ENCODE assay signal across 23 cellular contexts in the genomic region with DNA sequence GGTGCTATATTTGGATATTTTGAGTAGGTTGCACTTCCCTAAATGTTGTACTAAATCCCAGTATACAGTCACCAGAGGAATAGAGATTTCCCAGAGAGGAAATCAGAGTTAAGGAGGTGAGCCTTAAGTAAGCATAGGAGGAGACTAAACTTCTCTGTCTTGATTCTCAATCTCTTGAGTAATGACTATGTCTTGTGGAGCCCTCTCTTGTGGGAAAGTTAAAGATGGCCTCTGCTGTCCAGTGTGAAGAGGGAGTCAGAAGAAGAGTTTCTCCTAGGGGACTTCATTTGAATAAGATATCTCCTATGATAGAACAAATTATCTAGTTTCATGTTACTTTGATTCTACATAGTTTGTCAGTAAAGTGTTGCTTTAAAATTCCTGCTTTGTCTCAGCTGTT.
DNase-seq lines count a peak whose midpoint lies in the region; ATAC-seq, FAIRE-seq and TF ChIP-seq lines count a peak whose summit lies in the region.
"Had no signal": no experiment of that assay in that cellular context is flagged by ENCODE, and none has a peak within 500 bp of the region (broad histone marks: within the 10 kb centered on the region; RNA-seq: fewer than 3 reads in every experiment).

No MANE protein-coding gene starts in this region.

- H3K27ac ChIP-seq in mammary epithelial cell (ENCODE audit: insufficient read depth, low read depth, low read length), result no peak overlapping the region
- no peak overlapping the region for H3K27ac ChIP-seq in GM12878 (ENCODE audit: control insufficient read depth, insufficient read depth)
- no peak overlapping the region for H3K27ac ChIP-seq in Karpas-422 (ENCODE audit: low read length)
- H3K27ac ChIP-seq: C4-2B had no signal

- RAD21 ChIA-PET in GM12878 (lab: Charles Lee; ENCODE audit: unreplicated experiment), result interaction anchor here (1.2 to 2.0 kb wide), 3 partner anchors 10 to 282 kb away, joined by 3 to 5 read pairs (median 4); no protein-coding TSS in a partner anchor

- dilution Hi-C loops in mammary epithelial cell (cut with HindIII; ENCODE audit: low sequenced_read_pairs), result no loop called here

- ATAC-seq in GM12878, result no peak
- ATAC-seq: PC-3 had no signal

- H3K27me3 Mint-ChIP-seq in MCF 10A (ENCODE audit: insufficient read depth, unreplicated experiment), result no peaks in the 10 kb centered on the region
- no peaks in the 10 kb centered on the region for H3K27me3 Mint-ChIP-seq in mesothelial cell of epicardium (ENCODE audit: low read depth)
- H3K27me3 Mint-ChIP-seq in type B pancreatic cell, result no peaks in the 10 kb centered on the region

- H3K4me3 Mint-ChIP-seq in MCF 10A (ENCODE audit: unreplicated experiment), result no peak overlapping the region
- no peak overlapping the region for H3K4me3 Mint-ChIP-seq in mesothelial cell of epicardium
- no peak overlapping the region for H3K4me3 Mint-ChIP-seq in type B pancreatic cell

- SMC1A ChIA-PET in GM12878 (lab: Charles Lee; ENCODE audit: uncharacterized antibody, unreplicated experiment), result interaction anchor here (1.6 to 4.1 kb wide), 5 partner anchors 10 to 410 kb away, joined by 5 to 23 read pairs (median 14); no protein-coding TSS in a partner anchor

- H3K4me1 Mint-ChIP-seq in MCF 10A (ENCODE audit: insufficient read depth, unreplicated experiment), result peaks cover 10% of the 10 kb centered on the region
- peaks cover 17% of the 10 kb centered on the region for H3K4me1 Mint-ChIP-seq in mesothelial cell of epicardium
- peaks cover 11% of the 10 kb centered on the region for H3K4me1 Mint-ChIP-seq in type B pancreatic cell (ENCODE audit: unreplicated experiment)

- H3K36me3 Mint-ChIP-seq in MCF 10A (ENCODE audit: insufficient read depth, unreplicated experiment), result no peaks in the 10 kb centered on the region
- H3K36me3 Mint-ChIP-seq in mesothelial cell of epicardium, result peaks cover 3% of the 10 kb centered on the region
- H3K36me3 Mint-ChIP-seq in type B pancreatic cell, result no peaks in the 10 kb centered on the region

- H3K4me2 ChIP-seq in mammary epithelial cell (ENCODE audit: insufficient read depth, low read depth, low read length) (no peak overlapping the region), GM12878 (ENCODE audit: control insufficient read depth, insufficient read depth) (no peak overlapping the region), Karpas-422 (ENCODE audit: low read depth, low read length, poor library complexity, severe bottlenecking) (no peak overlapping the region)

- TF ChIP-seq CTCF in MCF 10A (IDR thresholded peaks at IDR 0.05; ENCODE audit: unreplicated experiment), result no peak
- no peak for TF ChIP-seq CTCF in mammary epithelial cell (conservative IDR thresholded peaks at IDR 0.05 in 1 of 2, IDR thresholded peaks at IDR 0.05 in 1 of 2; ENCODE audit: extremely low read depth in 1 of 2, insufficient read depth in 1 of 2, low read depth in 1 of 2, low read length in 2 of 2)
- TF ChIP-seq CTCF in GM12878 (IDR thresholded peaks at IDR 0.05 in 2 of 3, conservative IDR thresholded peaks at IDR 0.05 in 1 of 3; ENCODE audit: control insufficient read depth in 2 of 3, extremely low read depth in 1 of 3, insufficient read depth in 1 of 3, low read depth in 3 of 3, low read length in 3 of 3), result no peak
- no peak for TF ChIP-seq CTCF in mesothelial cell of epicardium (IDR thresholded peaks at IDR 0.05; ENCODE audit: unreplicated experiment)
- no peak for TF ChIP-seq CTCF in type B pancreatic cell (conservative IDR thresholded peaks at IDR 0.05)

- H3K27me3 ChIP-seq in mammary epithelial cell (ENCODE audit: insufficient read depth, low read length) (no peaks in the 10 kb centered on the region), GM12878 (replicated peaks in 1 of 2; ENCODE audit: control insufficient read depth in 2 of 2, insufficient read depth in 2 of 2, low read length in 1 of 2) (no peaks in the 10 kb centered on the region), Karpas-422 (ENCODE audit: low read length) (no peaks in the 10 kb centered on the region)

- BruUV-seq in MCF 10A (replicated peaks; lab: Mats Ljungman, UMichigan), result no TSS peak
- no TSS peak for BruUV-seq in mammary epithelial cell (replicated peaks; lab: Mats Ljungman, UMichigan)
- no TSS peak for BruUV-seq in GM12878 (replicated peaks; lab: Mats Ljungman, UMichigan)

- no peak overlapping the region for H3K4me3 ChIP-seq in mammary epithelial cell (replicated peaks in 1 of 3; ENCODE audit: insufficient read depth in 1 of 3, low read depth in 2 of 3, low read length in 3 of 3)
- no peak overlapping the region for H3K4me3 ChIP-seq in GM12878
- H3K4me3 ChIP-seq in Karpas-422 (ENCODE audit: low read length), result no peak overlapping the region

- TF ChIP-seq EP300 in GM12878 (IDR thresholded peaks at IDR 0.05; ENCODE audit: borderline replicate concordance in 1 of 2, control insufficient read depth in 1 of 2, low read depth in 2 of 2, low read length in 2 of 2), result no peak

- H3K9me3 Mint-ChIP-seq in MCF 10A (ENCODE audit: unreplicated experiment) (no peaks in the 10 kb centered on the region), mesothelial cell of epicardium (no peaks in the 10 kb centered on the region), type B pancreatic cell (no peaks in the 10 kb centered on the region)

- H3K4me1 ChIP-seq in mammary epithelial cell (ENCODE audit: insufficient read depth, low read length), result no peaks in the 10 kb centered on the region
- no peaks in the 10 kb centered on the region for H3K4me1 ChIP-seq in GM12878 (ENCODE audit: control insufficient read depth, insufficient read depth, low read length)
- no peaks in the 10 kb centered on the region for H3K4me1 ChIP-seq in Karpas-422 (ENCODE audit: low read length)

- intact Hi-C loops in MCF 10A (cut with micrococcal nuclease), result loop anchor here (1.0 to 2.0 kb wide), 3 partner anchors 105 to 332 kb away; no protein-coding TSS in a partner anchor
- intact Hi-C loops in mammary epithelial cell (cut with micrococcal nuclease), result loop anchor here (1.0 kb wide), 3 partner anchors 105 to 409 kb away; no protein-coding TSS in a partner anchor
- intact Hi-C loops in GM12878 (cut with micrococcal nuclease; ENCODE audit: unreplicated experiment), result loop anchor here (1.0 to 2.0 kb wide), 4 partner anchors 106 to 409 kb away; no protein-coding TSS in a partner anchor

- H3K27ac Mint-ChIP-seq in MCF 10A (ENCODE audit: low read depth, unreplicated experiment) (peak overlapping the region; percentile 46), mesothelial cell of epicardium (peak overlapping the region; percentile 43), type B pancreatic cell (peak overlapping the region; percentile 43)

- H3K79me2 ChIP-seq in mammary epithelial cell (ENCODE audit: insufficient read depth, low read length) (no peaks in the 10 kb centered on the region), GM12878 (ENCODE audit: control insufficient read depth, insufficient read depth, low read length) (no peaks in the 10 kb centered on the region), Karpas-422 (ENCODE audit: low read length) (no peaks in the 10 kb centered on the region)

- no peak for FAIRE-seq in GM12878 (lab: Jason Lieb, UNC)
- FAIRE-seq: D721Med had no signal

- H3K36me3 ChIP-seq in mammary epithelial cell (ENCODE audit: insufficient read depth, low read length) (no peaks in the 10 kb centered on the region), GM12878 (ENCODE audit: control insufficient read depth in 2 of 2, insufficient read depth in 2 of 2, low read length in 1 of 2) (no peaks in the 10 kb centered on the region), Karpas-422 (ENCODE audit: insufficient read depth, low read length) (no peaks in the 10 kb centered on the region)

- H3K9me3 ChIP-seq in mammary epithelial cell (replicated peaks; ENCODE audit: insufficient read depth, low read length) (no peaks in the 10 kb centered on the region), GM12878 (replicated peaks; ENCODE audit: control insufficient read depth, insufficient read depth, low read length) (no peaks in the 10 kb centered on the region), Karpas-422 (ENCODE audit: low read length) (no peaks in the 10 kb centered on the region)

- H2AFZ ChIP-seq in mammary epithelial cell (ENCODE audit: low read depth, low read length) (no peak overlapping the region), GM12878 (ENCODE audit: control insufficient read depth, low read depth, low read length) (no peak overlapping the region), Karpas-422 (ENCODE audit: low read length) (no peak overlapping the region)

- no peak for DNase-seq in MCF 10A (ENCODE audit: unreplicated experiment)
- DNase-seq in mammary epithelial cell, result no peak
- DNase-seq in GM12878 (ENCODE audit: low read depth, low spot score), result no peak
- DNase-seq in mesothelial cell of epicardium (ENCODE audit: low spot score in 2 of 2, unreplicated experiment in 2 of 2), result no peak
- no peak for DNase-seq in type B pancreatic cell (ENCODE audit: extremely low spot score, unreplicated experiment)
- no peak for DNase-seq in NCI-H345 (lab: John Stamatoyannopoulos, UW)
- no peak for DNase-seq in Karpas-422
- no peak for DNase-seq in OCI-M2 (lab: John Stamatoyannopoulos, UW; ENCODE audit: unreplicated experiment)
- DNase-seq: 8988T, AML-193, DMS53, GDM1, Kasumi-1, MM.1S, NCI-H1092 treated with DMSO at 0.1 percent for 48 hours, NCI-H146, NCI-H2029, NCI-H510A treated with DMSO at 0.1 percent for 48 hours, NCI-H774, PC-3, Right ventricle myocardium superior had no signal

- no peak for TF ChIP-seq RAD21 in GM12878 (IDR thresholded peaks at IDR 0.05; ENCODE audit: insufficient read depth, low read depth, low read length)

- no peaks in the 10 kb centered on the region for H3K9me2 ChIP-seq in Karpas-422 (replicated peaks; ENCODE audit: insufficient read depth, low read length)

- no peak for TF ChIP-seq POLR2A in GM12878 (IDR thresholded peaks at IDR 0.05; ENCODE audit: low read depth, low read length)

- CTCF ChIA-PET in MCF 10A (lab: Yijun Ruan, JAX), result interaction anchor here (0.6 to 5.7 kb wide), 14 partner anchors 10 to 409 kb away, joined by 3 to 35 read pairs (median 6); no protein-coding TSS in a partner anchor
- CTCF ChIA-PET in mammary epithelial cell (lab: Charles Lee; ENCODE audit: low non-redundant PET), result no interaction called here
- CTCF ChIA-PET in GM12878 (lab: Yijun Ruan, JAX), result interaction anchor here (1.0 to 8.5 kb wide), 13 partner anchors 10 to 414 kb away, joined by 3 to 78 read pairs (median 6); no protein-coding TSS in a partner anchor

- in situ Hi-C loops in mammary epithelial cell (cut with MboI; ENCODE audit: low sequenced_read_pairs in 2 of 2), result loop anchor here (25.0 kb wide), 2 partner anchors 271 to 504 kb away; no protein-coding TSS in a partner anchor
- in situ Hi-C loops in GM12878 (cut with MboI), result loop anchor here (5.0 kb wide), 1 partner anchor 281 kb away; no protein-coding TSS in a partner anchor

- H4K20me1 ChIP-seq in mammary epithelial cell (ENCODE audit: insufficient read depth, low read length), result no peaks in the 10 kb centered on the region
- H4K20me1 ChIP-seq in GM12878 (ENCODE audit: control insufficient read depth, insufficient read depth), result no peaks in the 10 kb centered on the region
- H4K20me1 ChIP-seq in Karpas-422 (ENCODE audit: insufficient read depth, low read depth, low read length), result no peaks in the 10 kb centered on the region; the same call in 1 of the 2 replicates

- POLR2A ChIA-PET in MCF 10A (lab: Yijun Ruan, JAX), result interaction anchor here (0.6 to 1.1 kb wide), 3 partner anchors 11 to 281 kb away, joined by 3 to 4 read pairs (median 4); no protein-coding TSS in a partner anchor
- POLR2A ChIA-PET in GM12878 (lab: Charles Lee), result interaction anchor here (1.0 kb wide), 1 partner anchor 10 kb away, joined by 3 read pairs; no protein-coding TSS in a partner anchor

- H3K9ac ChIP-seq in mammary epithelial cell (ENCODE audit: insufficient read depth, low read length), result no peak overlapping the region
- H3K9ac ChIP-seq in GM12878 (ENCODE audit: control insufficient read depth, insufficient read depth, low read length), result no peak overlapping the region
- H3K9ac ChIP-seq in Karpas-422 (ENCODE audit: low read length), result no peak overlapping the region
